14 cellular contexts compared by ENCODE assay signal in the genomic region with DNA sequence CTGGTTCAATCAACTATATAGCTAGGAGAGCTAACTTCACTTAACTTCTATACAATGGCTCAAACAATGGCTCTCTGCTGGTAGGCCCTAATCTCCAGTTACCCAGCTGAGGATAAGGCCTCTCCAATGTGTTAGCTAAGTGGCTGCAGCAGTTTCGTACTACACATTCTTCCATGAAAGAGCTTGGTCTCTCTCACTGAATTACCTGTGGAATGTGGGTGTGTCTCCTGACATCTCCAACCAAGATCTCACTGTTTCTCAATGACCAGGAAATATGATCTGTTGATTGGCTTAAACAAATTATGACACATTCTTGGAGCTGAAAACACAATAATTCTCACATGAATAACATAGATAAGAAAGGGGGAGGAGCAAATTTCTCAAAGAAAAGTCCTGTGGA.
DNase-seq lines count a peak whose midpoint lies in the region; ATAC-seq and TF ChIP-seq lines count a peak whose summit lies in the region.
"Had no signal": no experiment of that assay in that cellular context is flagged by ENCODE, and none has a peak within 500 bp of the region (broad histone marks: within the 10 kb centered on the region; RNA-seq: fewer than 3 reads in every experiment).

No MANE protein-coding gene starts in this region.

- H3K27me3 Mint-ChIP-seq in WTC11 (ENCODE audit: low read depth): peaks cover 24% of the 10 kb centered on the region
- H3K27me3 Mint-ChIP-seq: naive B cell had no signal

- H3K4me1 Mint-ChIP-seq in WTC11: peaks cover 16% of the 10 kb centered on the region
- H3K4me1 Mint-ChIP-seq: naive B cell had no signal

- DNase-seq in HT-29 (ENCODE audit: low spot score) (peak; percentile 32), WTC11 (ENCODE audit: low spot score) (no peak), iPS DF 4.7 (ENCODE audit: extremely low read depth, low spot score) (peak; percentile 36), renal cortical epithelial cell (ENCODE audit: low read depth) (peak; percentile 36), NCI-H2081 treated with DMSO at 0.1 percent for 48 hours (lab: John Stamatoyannopoulos, UW) (no peak), NCI-H2029 treated with DMSO at 0.1 percent for 48 hours (lab: John Stamatoyannopoulos, UW) (no peak), GDM1 (lab: John Stamatoyannopoulos, UW) (no peak)
- DNase-seq: AML-193, cortex of kidney, heart right ventricle, naive B cell, NCI-H1436 treated with DMSO at 0.1 percent for 48 hours, NCI-H510A treated with DMSO at 0.1 percent for 48 hours had no signal

- H3K4me3 Mint-ChIP-seq in WTC11: no peak overlapping the region
- H3K4me3 Mint-ChIP-seq: naive B cell had no signal

- CTCF ChIA-PET in WTC11 (lab: Charles Lee): no interaction called here

- POLR2A ChIA-PET in WTC11 (lab: Charles Lee): interaction anchor here (0.5 kb wide), 2 partner anchors 19 to 20 kb away, joined by 3 to 5 read pairs; no protein-coding TSS in a partner anchor

- H3K36me3 Mint-ChIP-seq in WTC11: no peaks in the 10 kb centered on the region
- H3K36me3 Mint-ChIP-seq: naive B cell had no signal

- peak; percentile 100 for ATAC-seq in WTC11
- ATAC-seq: heart right ventricle, left lobe of liver had no signal

- H3K27ac Mint-ChIP-seq in WTC11: no peak overlapping the region
- H3K27ac Mint-ChIP-seq: naive B cell had no signal

- no peak for TF ChIP-seq CTCF in WTC11 (IDR thresholded peaks at IDR 0.05)

- no peaks in the 10 kb centered on the region for H3K9me3 Mint-ChIP-seq in WTC11

TF ChIP-seq in WTC11, 78 proteins besides CTCF, POLR2A, EP300 and RAD21:
- TF ChIP-seq ZNF396 (CRISPR knock-in tag; IDR thresholded peaks at IDR 0.05; ENCODE audit: borderline replicate concordance): no peak
- no peak for TF ChIP-seq EMX1 (CRISPR knock-in tag; IDR thresholded peaks at IDR 0.05)
- no peak for TF ChIP-seq RORB (CRISPR knock-in tag; IDR thresholded peaks at IDR 0.05)
- TF ChIP-seq CDX4 (CRISPR knock-in tag; IDR thresholded peaks at IDR 0.05; ENCODE audit: borderline replicate concordance): no peak
- TF ChIP-seq, protein P1, sequence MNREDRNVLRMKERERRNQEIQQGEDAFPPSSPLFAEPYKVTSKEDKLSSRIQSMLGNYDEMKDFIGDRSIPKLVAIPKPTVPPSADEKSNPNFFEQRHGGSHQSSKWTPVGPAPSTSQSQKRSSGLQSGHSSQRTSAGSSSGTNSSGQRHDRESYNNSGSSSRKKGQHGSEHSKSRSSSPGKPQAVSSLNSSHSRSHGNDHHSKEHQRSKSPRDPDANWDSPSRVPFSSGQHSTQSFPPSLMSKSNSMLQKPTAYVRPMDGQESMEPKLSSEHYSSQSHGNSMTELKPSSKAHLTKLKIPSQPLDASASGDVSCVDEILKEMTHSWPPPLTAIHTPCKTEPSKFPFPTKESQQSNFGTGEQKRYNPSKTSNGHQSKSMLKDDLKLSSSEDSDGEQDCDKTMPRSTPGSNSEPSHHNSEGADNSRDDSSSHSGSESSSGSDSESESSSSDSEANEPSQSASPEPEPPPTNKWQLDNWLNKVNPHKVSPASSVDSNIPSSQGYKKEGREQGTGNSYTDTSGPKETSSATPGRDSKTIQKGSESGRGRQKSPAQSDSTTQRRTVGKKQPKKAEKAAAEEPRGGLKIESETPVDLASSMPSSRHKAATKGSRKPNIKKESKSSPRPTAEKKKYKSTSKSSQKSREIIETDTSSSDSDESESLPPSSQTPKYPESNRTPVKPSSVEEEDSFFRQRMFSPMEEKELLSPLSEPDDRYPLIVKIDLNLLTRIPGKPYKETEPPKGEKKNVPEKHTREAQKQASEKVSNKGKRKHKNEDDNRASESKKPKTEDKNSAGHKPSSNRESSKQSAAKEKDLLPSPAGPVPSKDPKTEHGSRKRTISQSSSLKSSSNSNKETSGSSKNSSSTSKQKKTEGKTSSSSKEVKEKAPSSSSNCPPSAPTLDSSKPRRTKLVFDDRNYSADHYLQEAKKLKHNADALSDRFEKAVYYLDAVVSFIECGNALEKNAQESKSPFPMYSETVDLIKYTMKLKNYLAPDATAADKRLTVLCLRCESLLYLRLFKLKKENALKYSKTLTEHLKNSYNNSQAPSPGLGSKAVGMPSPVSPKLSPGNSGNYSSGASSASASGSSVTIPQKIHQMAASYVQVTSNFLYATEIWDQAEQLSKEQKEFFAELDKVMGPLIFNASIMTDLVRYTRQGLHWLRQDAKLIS (CRISPR knock-in tag; IDR thresholded peaks at IDR 0.05; ENCODE audit: borderline replicate concordance): no peak
- no peak for TF ChIP-seq ZNF263 (CRISPR knock-in tag; IDR thresholded peaks at IDR 0.05; ENCODE audit: low read depth)
- TF ChIP-seq NR3C1 (CRISPR knock-in tag; conservative IDR thresholded peaks at IDR 0.05; ENCODE audit: low read depth): no peak

Comparison
In these comparisons a context has a peak if more than half of its experiments do, and no peak if none do; other contexts are left out.
1. DNase-seq: peak in HT-29 (single experiment), iPS DF 4.7 (single experiment) and renal cortical epithelial cell (single experiment); none in WTC11 (single experiment), NCI-H2081 treated with DMSO at 0.1 percent for 48 hours (single experiment), NCI-H2029 treated with DMSO at 0.1 percent for 48 hours (single experiment) and GDM1 (single experiment).